In the genomic region with DNA sequence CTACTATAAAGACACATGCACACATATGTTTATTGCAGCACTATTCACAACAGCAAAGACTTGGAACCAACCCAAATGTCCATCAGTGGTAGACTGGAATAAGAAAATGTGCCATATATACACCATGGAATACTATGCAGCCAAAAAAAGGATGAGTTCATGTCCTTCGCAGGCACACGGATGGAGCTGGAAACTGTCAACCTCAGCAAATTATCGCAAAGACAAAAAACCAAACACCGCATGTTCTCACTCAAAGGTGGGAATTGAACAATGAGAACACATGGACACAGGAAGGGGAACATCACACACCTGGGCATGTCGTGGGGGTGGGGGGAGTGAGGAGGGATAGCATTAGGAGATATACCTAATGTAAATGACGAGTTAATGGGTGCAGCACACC, we compare ENCODE assay signal across 4 cellular contexts.
TF ChIP-seq lines count a peak whose summit lies in the region.

No MANE protein-coding gene starts in this region.

TF ChIP-seq in A549, 52 proteins besides CTCF, POLR2A, EP300 and RAD21:
- peak; percentile 66 for TF ChIP-seq MAFK (IDR thresholded peaks at IDR 0.05; ENCODE audit: partially characterized antibody)
TF ChIP-seq in A549: peak in this region for 1; not testable (repeated sequence) for 51.

TF ChIP-seq in IMR-90, 13 proteins besides CTCF, POLR2A, EP300 and RAD21:
- TF ChIP-seq MAFK (IDR thresholded peaks at IDR 0.05; ENCODE audit: low read depth, low read length), result peak; percentile 67

TF ChIP-seq in K562, 482 proteins besides CTCF, POLR2A, EP300 and RAD21:
- TF ChIP-seq MAFG (tag; conservative IDR thresholded peaks at IDR 0.05), result peak; percentile 44; the same call in 1 of the 2 replicates
- peak; percentile 32; the same call in 1 of the 2 replicates for TF ChIP-seq MAFK (IDR thresholded peaks at IDR 0.05; ENCODE audit: low read length)
- peak; percentile 62 for TF ChIP-seq ZNF316 (IDR thresholded peaks at IDR 0.05)
- TF ChIP-seq C11orf30 (IDR thresholded peaks at IDR 0.05; ENCODE audit: low read depth), result 0 out of 2 replicates have a peak, but pooled peaks have one; percentile 23
- TF ChIP-seq MAFF (IDR thresholded peaks at IDR 0.05; ENCODE audit: low read length), result peak; percentile 34

TF ChIP-seq in HepG2, 621 proteins besides CTCF, POLR2A, EP300 and RAD21:
- peak; percentile 85 to 86 for TF ChIP-seq MAFK (conservative IDR thresholded peaks at IDR 0.05 in 1 of 2, IDR thresholded peaks at IDR 0.05 in 1 of 2; ENCODE audit: low read length in 2 of 2)
- TF ChIP-seq MAFF (IDR thresholded peaks at IDR 0.05; ENCODE audit: low read depth, low read length), result peak; percentile 83
TF ChIP-seq in HepG2: peak in this region for 2; not testable (repeated sequence) for 619.
